In the genomic region with DNA sequence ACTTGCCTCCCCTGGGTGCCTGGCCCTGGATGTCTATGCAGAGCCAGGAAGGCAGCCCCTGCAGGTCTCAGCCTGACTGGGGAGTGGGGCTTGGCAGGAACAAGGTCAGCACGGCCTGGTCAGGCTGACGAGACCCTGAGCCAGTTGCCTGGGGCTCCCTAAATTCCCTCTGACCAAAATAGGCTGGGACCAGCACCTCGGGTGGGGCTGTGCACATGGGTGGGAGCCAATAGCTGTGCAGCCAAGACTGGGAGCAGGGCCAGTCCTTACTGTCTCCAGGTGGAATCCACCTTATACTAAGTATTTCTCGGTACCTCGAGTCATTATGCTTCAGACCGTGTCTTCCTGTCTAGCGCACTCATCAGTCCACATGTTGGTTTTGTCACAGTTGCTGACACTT, we compare ENCODE assay signal across 20 cellular contexts. TPM values are rescaled to one million over a fixed set of nuclear protein-coding genes. Genes with fewer than 3 reads are reported as not detected.
DNase-seq lines count a peak whose midpoint lies in the region; ATAC-seq and TF ChIP-seq lines count a peak whose summit lies in the region.
"Had no signal": no experiment of that assay in that cellular context is flagged by ENCODE, and none has a peak within 500 bp of the region (broad histone marks: within the 10 kb centered on the region; RNA-seq: fewer than 3 reads in every experiment).

No MANE protein-coding gene starts in this region.

- H3K9ac ChIP-seq in trophoblast cell (ENCODE audit: low read length): no peak overlapping the region

- no peak overlapping the region for H2BK5ac ChIP-seq in trophoblast cell (ENCODE audit: low read depth, low read length, poor library complexity)

- no peaks in the 10 kb centered on the region for H3K36me3 ChIP-seq in trophoblast cell (ENCODE audit: control insufficient read depth in 1 of 2, insufficient read depth in 2 of 2, low read length in 2 of 2)
- H3K36me3 ChIP-seq: BE2C, MG63 had no signal

- H3K4me2 ChIP-seq in trophoblast cell (ENCODE audit: low read length): no peak overlapping the region
- H3K4me2 ChIP-seq: A549 had no signal

- TF ChIP-seq CTCF in GM12865 (IDR thresholded peaks at IDR 0.05; ENCODE audit: insufficient read depth, low read depth, low read length, missing control alignments): no peak

- no peak overlapping the region for H3K18ac ChIP-seq in trophoblast cell (ENCODE audit: low read length)

- H4K12ac ChIP-seq in trophoblast cell (ENCODE audit: low read depth, low read length): no peak overlapping the region

- no peak for TF ChIP-seq RAD21 in Ishikawa (IDR thresholded peaks at IDR 0.05; ENCODE audit: low read depth)

- no peaks in the 10 kb centered on the region for H3K79me1 ChIP-seq in trophoblast cell (ENCODE audit: low read length)

- WGBS in trophoblast cell (ENCODE audit: extremely low coverage, insufficient coverage, insufficient read length): no CpG with 5 or more reads among the region's 7 CpGs

- peaks cover 0 to 3% of the 10 kb centered on the region in 2 experiments for H3K4me1 ChIP-seq in trophoblast cell (ENCODE audit: control insufficient read depth in 1 of 2, insufficient read depth in 2 of 2, low read length in 2 of 2)
- H3K4me1 ChIP-seq: A549, BE2C had no signal

- H2AFZ ChIP-seq in trophoblast cell (ENCODE audit: insufficient read depth, low read length, poor library complexity): no peak overlapping the region

- peak overlapping the region; percentile 49 for H2AK5ac ChIP-seq in trophoblast cell (ENCODE audit: low read length)

- H3K4me3 ChIP-seq in GM12865 (ENCODE audit: low read depth, low read length): no peak overlapping the region
- no peak overlapping the region for H3K4me3 ChIP-seq in trophoblast cell (ENCODE audit: low read depth, low read length)
- H3K4me3 ChIP-seq: A549, MG63 had no signal

- H3K9me3 ChIP-seq in trophoblast cell (ENCODE audit: insufficient read depth, low read depth, low read length): no peaks in the 10 kb centered on the region
- H3K9me3 ChIP-seq: A549, BE2C, MG63 had no signal

- no peak overlapping the region for H3K4ac ChIP-seq in trophoblast cell (ENCODE audit: low read depth, low read length)

- H3K27me3 ChIP-seq in trophoblast cell (ENCODE audit: insufficient read depth, low read length): no peaks in the 10 kb centered on the region
- H3K27me3 ChIP-seq: BE2C, MG63 had no signal

- H3K79me2 ChIP-seq in trophoblast cell (ENCODE audit: control insufficient read depth, insufficient read depth, low read length, poor library complexity): no peaks in the 10 kb centered on the region

- H3K14ac ChIP-seq in trophoblast cell (ENCODE audit: low read length): no peak overlapping the region

- TF ChIP-seq EP300 in Ishikawa (IDR thresholded peaks at IDR 0.05; ENCODE audit: borderline replicate concordance): no peak

- no peak overlapping the region for H2BK12ac ChIP-seq in trophoblast cell (ENCODE audit: low read length)

- no peak overlapping the region for H2BK120ac ChIP-seq in trophoblast cell (ENCODE audit: insufficient read depth, low read length, poor library complexity)

- no peak overlapping the region for H4K8ac ChIP-seq in trophoblast cell (ENCODE audit: low read depth, low read length)

- no peak overlapping the region for H4K91ac ChIP-seq in trophoblast cell (ENCODE audit: low read depth, low read length)

- H3K23ac ChIP-seq in trophoblast cell (ENCODE audit: low read length): no peak overlapping the region

- DNase-seq in GM12865 (ENCODE audit: low read depth) (peak; percentile 18), trophoblast cell (no peak), hepatic stellate cell (ENCODE audit: low spot score) (no peak), Ammon's horn (ENCODE audit: low spot score) (no peak), mucosa of gallbladder (ENCODE audit: low spot score) (no peak)
- DNase-seq: BE2C, EL, GF-D8, Kasumi-1, MG63, NCI-H1048, NCI-H1417 treated with DMSO at 0.1 percent for 48 hours, NCI-H187, NCI-H446, NCI-H526, OCI-M1, Right ventricle myocardium superior had no signal

- no peak overlapping the region for H3K27ac ChIP-seq in trophoblast cell (ENCODE audit: low read depth, low read length)
- H3K27ac ChIP-seq: A549 had no signal

- peak; percentile 56 for ATAC-seq in esophagus mucosa
- ATAC-seq: A549 had no signal

TF ChIP-seq in Ishikawa, 13 proteins besides CTCF, POLR2A, EP300 and RAD21:
- TF ChIP-seq NFIC (IDR thresholded peaks at IDR 0.05): 0 out of 2 replicates have a peak, but pooled peaks have one; percentile 5
- TF ChIP-seq, protein P1, sequence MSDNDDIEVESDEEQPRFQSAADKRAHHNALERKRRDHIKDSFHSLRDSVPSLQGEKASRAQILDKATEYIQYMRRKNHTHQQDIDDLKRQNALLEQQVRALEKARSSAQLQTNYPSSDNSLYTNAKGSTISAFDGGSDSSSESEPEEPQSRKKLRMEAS (IDR thresholded peaks at IDR 0.05): 0 out of 2 replicates have a peak, but pooled peaks have one; percentile 10
- no peak for TF ChIP-seq ZBTB7A (IDR thresholded peaks at IDR 0.05; ENCODE audit: low read depth)
- TF ChIP-seq TAF1 (IDR thresholded peaks at IDR 0.05; ENCODE audit: low read depth): no peak

RNA-seq across cellular contexts. Expression of a gene that starts 11.4 kb away (rescaled TPM):
- 19.0 TPM for total RNA-seq in esophagus mucosa
- polyA plus RNA-seq in trophoblast cell (2013): 1.0 and 1.4 TPM in 2 replicates
- total RNA-seq in mucosa of gallbladder: 2.3 TPM
